1 cellular context compared by ENCODE assay signal in the genomic region with DNA sequence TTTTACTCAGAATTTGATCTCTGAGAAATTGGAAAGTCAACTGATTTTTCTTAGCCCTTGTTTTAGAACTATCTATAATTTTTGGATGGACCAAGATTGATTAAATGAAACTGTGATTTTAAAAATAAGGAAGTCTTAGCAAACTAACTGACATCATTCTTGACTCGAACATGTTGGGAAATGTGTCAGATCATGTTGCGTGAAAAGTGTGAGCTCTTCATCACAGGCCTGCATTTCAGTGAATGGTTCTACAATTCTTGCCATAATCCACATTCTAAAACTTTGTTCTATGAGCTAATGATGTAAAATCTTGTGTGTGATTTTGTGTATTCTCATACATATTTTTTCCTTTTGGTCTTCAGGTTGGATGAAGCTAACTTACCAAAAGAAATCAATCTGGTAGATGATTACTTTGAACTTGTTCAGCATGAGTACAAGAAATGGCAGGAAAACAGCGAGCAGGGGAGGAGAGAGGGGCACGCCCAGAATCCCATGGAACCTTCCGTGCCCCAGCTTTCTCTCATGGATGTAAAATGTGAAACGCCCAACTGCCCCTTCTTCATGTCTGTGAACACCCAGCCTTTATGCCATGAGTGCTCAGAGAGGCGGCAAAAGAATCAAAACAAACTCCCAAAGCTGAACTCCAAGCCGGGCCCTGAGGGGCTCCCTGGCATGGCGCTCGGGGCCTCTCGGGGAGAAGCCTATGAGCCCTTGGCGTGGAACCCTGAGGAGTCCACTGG.
TF ChIP-seq lines count a peak whose summit lies in the region.

No MANE protein-coding gene starts in this region.

TF ChIP-seq in GM12878, 131 proteins besides CTCF, POLR2A, EP300 and RAD21 (continued from another document):
- TF ChIP-seq, protein P1, sequence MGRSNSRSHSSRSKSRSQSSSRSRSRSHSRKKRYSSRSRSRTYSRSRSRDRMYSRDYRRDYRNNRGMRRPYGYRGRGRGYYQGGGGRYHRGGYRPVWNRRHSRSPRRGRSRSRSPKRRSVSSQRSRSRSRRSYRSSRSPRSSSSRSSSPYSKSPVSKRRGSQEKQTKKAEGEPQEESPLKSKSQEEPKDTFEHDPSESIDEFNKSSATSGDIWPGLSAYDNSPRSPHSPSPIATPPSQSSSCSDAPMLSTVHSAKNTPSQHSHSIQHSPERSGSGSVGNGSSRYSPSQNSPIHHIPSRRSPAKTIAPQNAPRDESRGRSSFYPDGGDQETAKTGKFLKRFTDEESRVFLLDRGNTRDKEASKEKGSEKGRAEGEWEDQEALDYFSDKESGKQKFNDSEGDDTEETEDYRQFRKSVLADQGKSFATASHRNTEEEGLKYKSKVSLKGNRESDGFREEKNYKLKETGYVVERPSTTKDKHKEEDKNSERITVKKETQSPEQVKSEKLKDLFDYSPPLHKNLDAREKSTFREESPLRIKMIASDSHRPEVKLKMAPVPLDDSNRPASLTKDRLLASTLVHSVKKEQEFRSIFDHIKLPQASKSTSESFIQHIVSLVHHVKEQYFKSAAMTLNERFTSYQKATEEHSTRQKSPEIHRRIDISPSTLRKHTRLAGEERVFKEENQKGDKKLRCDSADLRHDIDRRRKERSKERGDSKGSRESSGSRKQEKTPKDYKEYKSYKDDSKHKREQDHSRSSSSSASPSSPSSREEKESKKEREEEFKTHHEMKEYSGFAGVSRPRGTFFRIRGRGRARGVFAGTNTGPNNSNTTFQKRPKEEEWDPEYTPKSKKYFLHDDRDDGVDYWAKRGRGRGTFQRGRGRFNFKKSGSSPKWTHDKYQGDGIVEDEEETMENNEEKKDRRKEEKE (IDR thresholded peaks at IDR 0.05): 0 out of 2 replicates have a peak, but pooled peaks have one; percentile 64
- no peak for TF ChIP-seq KDM1A (IDR thresholded peaks at IDR 0.05; ENCODE audit: borderline replicate concordance)
- TF ChIP-seq, protein P2, sequence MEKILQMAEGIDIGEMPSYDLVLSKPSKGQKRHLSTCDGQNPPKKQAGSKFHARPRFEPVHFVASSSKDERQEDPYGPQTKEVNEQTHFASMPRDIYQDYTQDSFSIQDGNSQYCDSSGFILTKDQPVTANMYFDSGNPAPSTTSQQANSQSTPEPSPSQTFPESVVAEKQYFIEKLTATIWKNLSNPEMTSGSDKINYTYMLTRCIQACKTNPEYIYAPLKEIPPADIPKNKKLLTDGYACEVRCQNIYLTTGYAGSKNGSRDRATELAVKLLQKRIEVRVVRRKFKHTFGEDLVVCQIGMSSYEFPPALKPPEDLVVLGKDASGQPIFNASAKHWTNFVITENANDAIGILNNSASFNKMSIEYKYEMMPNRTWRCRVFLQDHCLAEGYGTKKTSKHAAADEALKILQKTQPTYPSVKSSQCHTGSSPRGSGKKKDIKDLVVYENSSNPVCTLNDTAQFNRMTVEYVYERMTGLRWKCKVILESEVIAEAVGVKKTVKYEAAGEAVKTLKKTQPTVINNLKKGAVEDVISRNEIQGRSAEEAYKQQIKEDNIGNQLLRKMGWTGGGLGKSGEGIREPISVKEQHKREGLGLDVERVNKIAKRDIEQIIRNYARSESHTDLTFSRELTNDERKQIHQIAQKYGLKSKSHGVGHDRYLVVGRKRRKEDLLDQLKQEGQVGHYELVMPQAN (conservative IDR thresholded peaks at IDR 0.05): no peak
- TF ChIP-seq ZNF24 (IDR thresholded peaks at IDR 0.05): 0 out of 2 replicates have a peak, but pooled peaks have one; percentile 5
- no peak for TF ChIP-seq IRF4 (IDR thresholded peaks at IDR 0.05; ENCODE audit: low read depth, low read length)
- TF ChIP-seq, protein P3, sequence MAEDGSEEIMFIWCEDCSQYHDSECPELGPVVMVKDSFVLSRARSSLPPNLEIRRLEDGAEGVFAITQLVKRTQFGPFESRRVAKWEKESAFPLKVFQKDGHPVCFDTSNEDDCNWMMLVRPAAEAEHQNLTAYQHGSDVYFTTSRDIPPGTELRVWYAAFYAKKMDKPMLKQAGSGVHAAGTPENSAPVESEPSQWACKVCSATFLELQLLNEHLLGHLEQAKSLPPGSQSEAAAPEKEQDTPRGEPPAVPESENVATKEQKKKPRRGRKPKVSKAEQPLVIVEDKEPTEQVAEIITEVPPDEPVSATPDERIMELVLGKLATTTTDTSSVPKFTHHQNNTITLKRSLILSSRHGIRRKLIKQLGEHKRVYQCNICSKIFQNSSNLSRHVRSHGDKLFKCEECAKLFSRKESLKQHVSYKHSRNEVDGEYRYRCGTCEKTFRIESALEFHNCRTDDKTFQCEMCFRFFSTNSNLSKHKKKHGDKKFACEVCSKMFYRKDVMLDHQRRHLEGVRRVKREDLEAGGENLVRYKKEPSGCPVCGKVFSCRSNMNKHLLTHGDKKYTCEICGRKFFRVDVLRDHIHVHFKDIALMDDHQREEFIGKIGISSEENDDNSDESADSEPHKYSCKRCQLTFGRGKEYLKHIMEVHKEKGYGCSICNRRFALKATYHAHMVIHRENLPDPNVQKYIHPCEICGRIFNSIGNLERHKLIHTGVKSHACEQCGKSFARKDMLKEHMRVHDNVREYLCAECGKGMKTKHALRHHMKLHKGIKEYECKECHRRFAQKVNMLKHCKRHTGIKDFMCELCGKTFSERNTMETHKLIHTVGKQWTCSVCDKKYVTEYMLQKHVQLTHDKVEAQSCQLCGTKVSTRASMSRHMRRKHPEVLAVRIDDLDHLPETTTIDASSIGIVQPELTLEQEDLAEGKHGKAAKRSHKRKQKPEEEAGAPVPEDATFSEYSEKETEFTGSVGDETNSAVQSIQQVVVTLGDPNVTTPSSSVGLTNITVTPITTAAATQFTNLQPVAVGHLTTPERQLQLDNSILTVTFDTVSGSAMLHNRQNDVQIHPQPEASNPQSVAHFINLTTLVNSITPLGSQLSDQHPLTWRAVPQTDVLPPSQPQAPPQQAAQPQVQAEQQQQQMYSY (CRISPR knock-in tag; IDR thresholded peaks at IDR 0.05): no peak
- TF ChIP-seq ATF7 (IDR thresholded peaks at IDR 0.05; ENCODE audit: low read depth): 0 out of 2 replicates have a peak, but pooled peaks have one; percentile 12
- TF ChIP-seq SPI1 (IDR thresholded peaks at IDR 0.05; ENCODE audit: borderline replicate concordance, insufficient read depth, low read depth, low read length): 0 out of 2 replicates have a peak, but pooled peaks have one; percentile 33
- no peak for TF ChIP-seq YY1 (IDR thresholded peaks at IDR 0.05; ENCODE audit: low read depth, low read length)
- TF ChIP-seq, protein P4, sequence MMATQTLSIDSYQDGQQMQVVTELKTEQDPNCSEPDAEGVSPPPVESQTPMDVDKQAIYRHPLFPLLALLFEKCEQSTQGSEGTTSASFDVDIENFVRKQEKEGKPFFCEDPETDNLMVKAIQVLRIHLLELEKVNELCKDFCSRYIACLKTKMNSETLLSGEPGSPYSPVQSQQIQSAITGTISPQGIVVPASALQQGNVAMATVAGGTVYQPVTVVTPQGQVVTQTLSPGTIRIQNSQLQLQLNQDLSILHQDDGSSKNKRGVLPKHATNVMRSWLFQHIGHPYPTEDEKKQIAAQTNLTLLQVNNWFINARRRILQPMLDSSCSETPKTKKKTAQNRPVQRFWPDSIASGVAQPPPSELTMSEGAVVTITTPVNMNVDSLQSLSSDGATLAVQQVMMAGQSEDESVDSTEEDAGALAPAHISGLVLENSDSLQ (IDR thresholded peaks at IDR 0.05): no peak
